In the genomic region with DNA sequence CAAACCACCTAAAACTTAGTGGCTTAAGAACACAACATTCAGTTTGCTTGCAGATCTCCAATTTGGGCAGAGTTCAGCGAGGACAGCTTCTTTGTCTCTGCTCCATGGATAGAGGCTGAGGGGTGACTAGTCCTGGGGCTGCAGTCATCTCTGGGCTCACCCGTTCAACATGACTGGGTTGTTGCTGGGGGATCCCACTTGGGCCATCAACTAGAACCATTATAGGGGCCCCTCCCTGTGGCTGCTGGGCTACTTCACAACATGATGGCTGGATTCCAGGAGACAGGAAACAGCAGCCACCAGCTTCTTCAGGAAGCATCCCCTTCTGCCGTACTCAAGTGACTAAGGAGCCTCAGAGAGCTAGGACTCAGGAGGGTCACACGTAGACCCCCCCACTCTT, we compare ENCODE assay signal across 15 cellular contexts.
"Had no signal": no experiment of that assay in that cellular context is flagged by ENCODE, and none has a peak within 500 bp of the region (broad histone marks: within the 10 kb centered on the region; RNA-seq: fewer than 3 reads in every experiment).

No MANE protein-coding gene starts in this region.

- H3K36me3 ChIP-seq: ovary, sigmoid colon, tibial nerve had no signal

- H3K9me3 ChIP-seq: ovary, sigmoid colon, tibial nerve had no signal

- FAIRE-seq: endometrium, islet of Langerhans, TTC549 had no signal

- H3K36me3 Mint-ChIP-seq: activated naive CD8-positive, alpha-beta T cell treated with anti-CD3 and anti-CD28 coated beads for 36 hours; stimulated activated effector memory CD8-positive, alpha-beta T cell treated with anti-CD3 and anti-CD28 coated beads, Interleukin-12 subunit alpha, Interleukin-12 subunit beta, amount 100 ng/mL, for 72 hours; WTC11 had no signal

- DNase-seq: activated CD4-positive, alpha-beta T cell treated with anti-CD3 and anti-CD28 coated beads for 4 hours; activated CD8-positive, alpha-beta memory T cell treated with anti-CD3 and anti-CD28 coated beads, Interleukin-2, amount 50 U/mL, for 48 hours; activated CD8-positive, alpha-beta T cell treated with anti-CD3 and anti-CD28 coated beads for 36 hours; activated naive CD8-positive, alpha-beta T cell treated with anti-CD3 and anti-CD28 coated beads for 36 hours; activated T-cell treated with anti-CD3 and anti-CD28 coated beads, Interleukin-2, amount 50 U/mL, for 72 hours; mesendoderm; sigmoid colon; T-helper 17 cell had no signal

- H3K27me3 Mint-ChIP-seq: activated CD8-positive, alpha-beta T cell treated with anti-CD3 and anti-CD28 coated beads for 36 hours; activated naive CD8-positive, alpha-beta T cell treated with anti-CD3 and anti-CD28 coated beads for 36 hours had no signal

- H3K4me3 Mint-ChIP-seq: activated CD8-positive, alpha-beta T cell treated with anti-CD3 and anti-CD28 coated beads for 36 hours; activated naive CD8-positive, alpha-beta T cell treated with anti-CD3 and anti-CD28 coated beads for 36 hours; activated T-cell treated with anti-CD3 and anti-CD28 coated beads, Interleukin-2, amount 50 U/mL, for 72 hours; stimulated activated effector memory CD8-positive, alpha-beta T cell treated with anti-CD3 and anti-CD28 coated beads, Interleukin-12 subunit alpha, Interleukin-12 subunit beta, amount 100 ng/mL, for 72 hours; T-helper 17 cell; WTC11 had no signal

- ATAC-seq: activated CD8-positive, alpha-beta T cell treated with anti-CD3 and anti-CD28 coated beads for 36 hours; activated T-cell treated with anti-CD3 and anti-CD28 coated beads, Interleukin-2, amount 50 U/mL, for 72 hours; stimulated activated effector memory CD8-positive, alpha-beta T cell treated with anti-CD3 and anti-CD28 coated beads, Interleukin-12 subunit alpha, Interleukin-12 subunit beta, amount 100 ng/mL, for 72 hours; T-helper 17 cell; WTC11 had no signal

- H3K4me1 Mint-ChIP-seq: activated naive CD8-positive, alpha-beta T cell treated with anti-CD3 and anti-CD28 coated beads for 36 hours; stimulated activated effector memory CD8-positive, alpha-beta T cell treated with anti-CD3 and anti-CD28 coated beads, Interleukin-12 subunit alpha, Interleukin-12 subunit beta, amount 100 ng/mL, for 72 hours; T-helper 17 cell had no signal

- H3K4me3 ChIP-seq: ovary, sigmoid colon, tibial nerve had no signal

- H3K9me3 Mint-ChIP-seq: activated CD8-positive, alpha-beta T cell treated with anti-CD3 and anti-CD28 coated beads for 36 hours; activated naive CD8-positive, alpha-beta T cell treated with anti-CD3 and anti-CD28 coated beads for 36 hours; stimulated activated effector memory CD8-positive, alpha-beta T cell treated with anti-CD3 and anti-CD28 coated beads, Interleukin-12 subunit alpha, Interleukin-12 subunit beta, amount 100 ng/mL, for 72 hours had no signal

- H3K27ac Mint-ChIP-seq: activated CD8-positive, alpha-beta T cell treated with anti-CD3 and anti-CD28 coated beads for 36 hours; activated naive CD8-positive, alpha-beta T cell treated with anti-CD3 and anti-CD28 coated beads for 36 hours; activated T-cell treated with anti-CD3 and anti-CD28 coated beads, Interleukin-2, amount 50 U/mL, for 72 hours; stimulated activated effector memory CD8-positive, alpha-beta T cell treated with anti-CD3 and anti-CD28 coated beads, Interleukin-12 subunit alpha, Interleukin-12 subunit beta, amount 100 ng/mL, for 72 hours; T-helper 17 cell; WTC11 had no signal

- H3K27ac ChIP-seq: tibial nerve had no signal

- H3K27me3 ChIP-seq: ovary, sigmoid colon, tibial nerve had no signal
